20 cellular contexts compared by ENCODE assay signal in the genomic region with DNA sequence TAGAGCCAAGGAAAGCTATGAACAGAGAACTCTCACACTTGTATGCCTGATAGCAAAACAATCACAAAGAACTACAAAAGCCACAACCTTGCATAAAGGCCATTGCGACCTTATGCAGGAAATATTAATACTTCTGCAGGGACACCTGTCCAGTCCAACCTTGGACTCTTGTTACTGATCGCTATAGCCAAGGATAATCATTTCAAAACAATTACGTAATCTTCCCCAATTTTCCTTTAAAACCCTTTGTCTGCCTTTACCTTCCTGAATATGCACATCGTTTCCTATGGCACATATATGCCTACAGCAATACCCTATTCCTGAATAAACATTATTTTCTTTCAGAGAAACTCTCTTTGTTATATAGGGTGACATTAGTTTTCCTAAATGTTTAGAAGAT.
"Had no signal": no experiment of that assay in that cellular context is flagged by ENCODE, and none has a peak within 500 bp of the region (broad histone marks: within the 10 kb centered on the region; RNA-seq: fewer than 3 reads in every experiment).

No MANE protein-coding gene starts in this region.

- DNase-seq: dermis blood vessel endothelial cell; dorsolateral prefrontal cortex; effector CD4-positive, alpha-beta T cell; effector memory CD4-positive, alpha-beta T cell; foreskin keratinocyte; heart left ventricle; hippocampal formation; left cardiac atrium; left lung; left ventricle myocardium superior; lower lobe of right lung; mesenchymal stem cell had no signal

- H3K4me1 ChIP-seq: esophagus muscularis mucosa, gastroesophageal sphincter, heart left ventricle, left lung, lower lobe of right lung had no signal

- ATAC-seq: foreskin keratinocyte, gastroesophageal sphincter, heart left ventricle, left cardiac atrium, left lung, left ventricle myocardium superior, lower lobe of right lung had no signal

- H3K27me3 ChIP-seq: dorsolateral prefrontal cortex, esophagus muscularis mucosa, foreskin keratinocyte, gastroesophageal sphincter, heart left ventricle, left lung had no signal

- H3K36me3 ChIP-seq: heart left ventricle, left lung, lower lobe of right lung had no signal

- H3K4me3 ChIP-seq: coronary artery, dorsolateral prefrontal cortex, esophagus muscularis mucosa, gastroesophageal sphincter, heart left ventricle, left lung, lower lobe of right lung had no signal

- FAIRE-seq: colon, endothelial cell of umbilical vein, frontal cortex, islet of Langerhans, keratinocyte had no signal

- H3K9me3 ChIP-seq: esophagus muscularis mucosa, gastroesophageal sphincter, left lung had no signal

- H3K27ac ChIP-seq: coronary artery, dorsolateral prefrontal cortex, esophagus muscularis mucosa, foreskin keratinocyte, gastroesophageal sphincter, heart left ventricle, left lung, lower lobe of right lung had no signal
